12 cellular contexts compared by ENCODE assay signal in genomic region chr15:65083262-65083701, GRCh38. TPM values are rescaled to one million over a fixed set of nuclear protein-coding genes. Genes with fewer than 3 reads are reported as not detected.
DNase-seq lines count a peak whose midpoint lies in the region; ATAC-seq and TF ChIP-seq lines count a peak whose summit lies in the region.
"Had no signal": no experiment of that assay in that cellular context is flagged by ENCODE, and none has a peak within 500 bp of the region (broad histone marks: within the 10 kb centered on the region; RNA-seq: fewer than 3 reads in every experiment).

No MANE protein-coding gene starts in this region.

- H3K4me3 ChIP-seq in cardiac muscle cell, result no peak overlapping the region
- no peak overlapping the region for H3K4me3 ChIP-seq in transverse colon
- H3K4me3 ChIP-seq in colonic mucosa, result no peak overlapping the region

- TF ChIP-seq CTCF in cardiac muscle cell (IDR thresholded peaks at IDR 0.05; ENCODE audit: low read depth, low read length), result peak; percentile 41
- peak in 3 of 5 experiments; percentile 12 to 18 (median 12) for TF ChIP-seq CTCF in transverse colon (IDR thresholded peaks at IDR 0.05)
- TF ChIP-seq CTCF in colonic mucosa (IDR thresholded peaks at IDR 0.05), result no peak

- ATAC-seq in Right ventricle myocardium inferior (no peak), HG03354 (IDR thresholded peaks at IDR 0.05; ENCODE audit: poor library complexity, severe bottlenecking, unreplicated experiment) (no peak)

- peak overlapping the region; percentile 58 for H3K27ac ChIP-seq in cardiac muscle cell
- H3K27ac ChIP-seq in layer of hippocampus (ENCODE audit: low read depth, low read length), result peak overlapping the region; percentile 36
- peak overlapping the region; percentile 19 to 56 (median 42) for H3K27ac ChIP-seq in transverse colon
- no peak overlapping the region for H3K27ac ChIP-seq in colonic mucosa

- no peak overlapping the region for H3K9ac ChIP-seq in colonic mucosa (ENCODE audit: low read depth in 2 of 2, low read length in 2 of 2)

- no peak for TF ChIP-seq EP300 in transverse colon (IDR thresholded peaks at IDR 0.05; ENCODE audit: low read depth)

- peaks cover 37% of the 10 kb centered on the region for H3K4me1 ChIP-seq in cardiac muscle cell (ENCODE audit: low read depth)
- H3K4me1 ChIP-seq in transverse colon, result peaks cover 21 to 50% (median 36%) of the 10 kb centered on the region in 4 donors
- H3K4me1 ChIP-seq in colonic mucosa, result peaks cover 15% of the 10 kb centered on the region

- DNase-seq in cardiac muscle cell (ENCODE audit: low read depth in 1 of 2, low spot score in 1 of 2), result peak; percentile 58 to 64
- no peak for DNase-seq in Right ventricle myocardium inferior (ENCODE audit: missing footprints)
- DNase-seq in cerebellar cortex (ENCODE audit: low spot score), result peak; percentile 43
- DNase-seq in transverse colon, result no peak
- DNase-seq in activated T-cell treated with anti-CD3 and anti-CD28 coated beads for 4 hours, result no peak
- no peak for DNase-seq in colonic mucosa
- DNase-seq: Karpas-422 had no signal

- 48 to 72% methylated on average over 5 to 7 of the region's 7 CpGs for WGBS in transverse colon (ENCODE audit: low coverage in 1 of 2), 2 donors

- H3K36me3 ChIP-seq in cardiac muscle cell, result no peaks in the 10 kb centered on the region
- no peaks in the 10 kb centered on the region for H3K36me3 ChIP-seq in transverse colon
- no peaks in the 10 kb centered on the region for H3K36me3 ChIP-seq in colonic mucosa

- intact Hi-C loops in Right ventricle myocardium inferior (cut with DNase I), result loop anchor here (2.0 kb wide), 1 partner anchor 50 kb away; no protein-coding TSS in a partner anchor
- intact Hi-C loops in transverse colon (cut with DNase I; ENCODE audit: low total_unique reads), result no loop called here
- intact Hi-C loops in colonic mucosa (cut with DNase I), result loop anchor here (5.0 kb wide), 1 partner anchor 46 kb away; no protein-coding TSS in a partner anchor

- no peaks in the 10 kb centered on the region for H3K9me3 ChIP-seq in cardiac muscle cell (ENCODE audit: low read depth)
- no peaks in the 10 kb centered on the region for H3K9me3 ChIP-seq in transverse colon
- H3K9me3 ChIP-seq in colonic mucosa, result no peaks in the 10 kb centered on the region

- in situ Hi-C loops in transverse colon (cut with MboI; ENCODE audit: low pct_ligation_motif_present in 1 of 4, low pct_unique_long_range_greater_than_20kb in 1 of 4, low sequenced_read_pairs in 3 of 4), result loop anchor here in 1 of 4 donors (10.0 kb wide), 1 partner anchor 48 kb away; no protein-coding TSS in a partner anchor

- TF ChIP-seq POLR2A in transverse colon (IDR thresholded peaks at IDR 0.05), result no peak

- no peaks in the 10 kb centered on the region for H3K27me3 ChIP-seq in cardiac muscle cell
- H3K27me3 ChIP-seq in layer of hippocampus (ENCODE audit: control insufficient read depth, insufficient read depth, low read length), result no peaks in the 10 kb centered on the region
- H3K27me3 ChIP-seq in transverse colon, result no peaks in the 10 kb centered on the region
- no peaks in the 10 kb centered on the region for H3K27me3 ChIP-seq in colonic mucosa

RNA-seq across cellular contexts. Expression of gene KBTBD13, which starts 6.7 kb away (rescaled TPM):
- total RNA-seq in cardiac muscle cell (3.3 and 5.0 TPM in 2 replicates), Right ventricle myocardium inferior (8.4 TPM), transverse colon (not detected), colonic mucosa (not detected)
- polyA plus RNA-seq in cardiac muscle cell, result 4.8 and 5.0 TPM in 2 replicates
- total RNA-seq: A673; activated CD8-positive, alpha-beta memory T cell treated with anti-CD3 and anti-CD28 coated beads for 36 hours had no signal

RNA-seq across cellular contexts. Expression of gene RASL12, which starts 15.5 kb away (rescaled TPM):
- total RNA-seq in cardiac muscle cell (7.0 and 38.2 TPM in 2 replicates), Right ventricle myocardium inferior (23.3 TPM), transverse colon (10 to 100 TPM; 13.9 to 46.8 (median 16.4) TPM), colonic mucosa (1 to 10 TPM; 3.1 to 6.7 TPM)
- 4.0 and 28.4 TPM in 2 replicates for polyA plus RNA-seq in cardiac muscle cell
- total RNA-seq: activated CD8-positive, alpha-beta memory T cell treated with anti-CD3 and anti-CD28 coated beads for 36 hours; mononuclear cell had no signal

RNA-seq across cellular contexts. Expression of gene UBAP1L, which starts 31.7 kb away (rescaled TPM):
- total RNA-seq in cardiac muscle cell (3.7 and 5.1 TPM in 2 replicates), Right ventricle myocardium inferior (1.5 TPM), transverse colon (1 to 10 TPM; 2.0 to 8.2 (median 4.4) TPM), colonic mucosa (1 to 10 TPM; 1.2 to 3.7 TPM)
- 1.6 and 2.7 TPM in 2 replicates for polyA plus RNA-seq in cardiac muscle cell

RNA-seq across cellular contexts. Expression of gene SLC51B, which starts 38.1 kb away (rescaled TPM):
- total RNA-seq in cardiac muscle cell (not detected in 2 replicates), Right ventricle myocardium inferior (not detected), transverse colon (100 to 1,000 TPM in 2 of 4 donors, 10 to 100 TPM in 1, 1 to 10 TPM in 1; 3.4 to 150 (median 121) TPM), colonic mucosa (100 to 1,000 TPM in 1 of 2 donors, 10 to 100 TPM in 1; 73.1 to 102 TPM)
- polyA plus RNA-seq in cardiac muscle cell, result not detected in 2 replicates
- total RNA-seq: A673; activated CD8-positive, alpha-beta memory T cell treated with anti-CD3 and anti-CD28 coated beads for 36 hours had no signal

RNA-seq across cellular contexts. Expression of gene PDCD7, which starts 50.3 kb away (rescaled TPM):
- total RNA-seq in cardiac muscle cell (21.5 and 35.5 TPM in 2 replicates), Right ventricle myocardium inferior (17.9 TPM), transverse colon (10 to 100 TPM; 12.4 to 22.1 (median 16.3) TPM), colonic mucosa (10 to 100 TPM; 20.7 to 21.2 TPM)
- polyA plus RNA-seq in cardiac muscle cell, result 18.7 and 28.4 TPM in 2 replicates

Comparison
In these comparisons a context has a peak if more than half of its experiments do, and no peak if none do; other contexts are left out.
1. DNase-seq: peak in cardiac muscle cell (2 of 2) and cerebellar cortex (single experiment); none in Right ventricle myocardium inferior (single experiment), transverse colon (single experiment), activated T-cell treated with anti-CD3 and anti-CD28 coated beads for 4 hours (single experiment) and colonic mucosa (single experiment).